1 cellular context compared by ENCODE assay signal in the genomic region with DNA sequence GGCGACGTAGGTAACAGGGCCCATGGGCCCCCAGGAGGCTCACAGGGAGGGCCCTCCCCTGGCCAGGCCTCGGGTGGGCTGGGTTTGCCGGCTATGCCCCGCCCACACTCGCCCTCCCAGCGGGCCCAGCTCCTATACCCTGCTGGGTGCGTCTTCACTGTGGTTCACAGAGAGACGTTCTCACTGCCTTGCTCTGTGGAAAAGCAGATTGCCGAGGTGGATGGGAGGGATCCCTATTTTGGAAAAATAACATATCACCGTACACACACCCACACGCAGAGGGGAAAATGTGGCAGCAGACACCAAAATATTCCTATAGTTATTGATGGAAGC.
TF ChIP-seq lines count a peak whose summit lies in the region.

No MANE protein-coding gene starts in this region.

TF ChIP-seq in GM12878, 131 proteins besides CTCF, POLR2A, EP300 and RAD21 (continued from another document):
- TF ChIP-seq E2F8 (IDR thresholded peaks at IDR 0.05; ENCODE audit: low read depth, partially characterized antibody) (no peak), TAF1 (IDR thresholded peaks at IDR 0.05; ENCODE audit: borderline replicate concordance, low read depth, low read length) (no peak), ZNF592 (IDR thresholded peaks at IDR 0.05) (no peak), NR2F1 (conservative IDR thresholded peaks at IDR 0.05) (no peak), IRF4 (IDR thresholded peaks at IDR 0.05; ENCODE audit: low read depth, low read length) (no peak)
